In the genomic region with DNA sequence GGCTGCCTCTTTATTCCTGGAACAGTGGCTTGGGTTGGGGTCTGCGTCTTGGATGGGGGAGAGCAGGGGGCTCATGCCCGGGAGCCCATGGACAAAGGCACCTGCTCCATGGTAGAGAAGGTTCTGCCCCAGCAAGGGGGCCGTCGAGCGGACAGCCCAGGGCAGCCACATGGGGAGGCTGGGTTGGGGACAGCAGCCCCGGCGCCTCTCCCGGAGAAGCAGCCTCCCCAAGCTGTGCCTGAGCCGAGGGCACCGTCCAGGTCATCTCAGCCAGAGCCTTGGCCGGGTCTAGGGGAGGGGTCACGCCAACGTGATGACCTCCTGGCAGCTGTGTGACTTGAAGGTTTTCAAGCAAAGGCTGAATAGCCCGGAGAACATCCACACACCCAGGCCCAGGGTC, we compare ENCODE assay signal across 39 cellular contexts. TPM values are rescaled to one million over a fixed set of nuclear protein-coding genes. Genes with fewer than 3 reads are reported as not detected.
"Had no signal": no experiment of that assay in that cellular context is flagged by ENCODE, and none has a peak within 500 bp of the region (broad histone marks: within the 10 kb centered on the region; RNA-seq: fewer than 3 reads in every experiment).

No MANE protein-coding gene starts in this region.

- ATAC-seq: activated CD8-positive, alpha-beta T cell treated with anti-CD3 and anti-CD28 coated beads for 36 hours; activated naive CD4-positive, alpha-beta T cell treated with anti-CD3 and anti-CD28 coated beads, Interleukin-2, amount 50 U/mL, for 72 hours; activated T-cell treated with anti-CD3 and anti-CD28 coated beads, Interleukin-2, amount 50 U/mL, for 4 hours; activated T-cell treated with anti-CD3 and anti-CD28 coated beads, Interleukin-2, amount 50 U/mL, for 72 hours; activated T-helper 17 cell treated with anti-CD3 and anti-CD28 coated beads, Interleukin-2, amount 50 U/mL, for 72 hours; body of pancreas; T-cell; T-helper 17 cell had no signal

- H3K36me3 Mint-ChIP-seq: activated CD4-positive, alpha-beta memory T cell treated with anti-CD3 and anti-CD28 coated beads for 36 hours; activated naive CD8-positive, alpha-beta T cell treated with anti-CD3 and anti-CD28 coated beads for 36 hours; T-cell had no signal

- H3K4me1 Mint-ChIP-seq: activated B cell treated with CpG ODN at 0.5 μM for 24 hours; activated CD4-positive, alpha-beta T cell treated with anti-CD3 and anti-CD28 coated beads, Interleukin-2, amount 10 ng/mL, durations not matched to agents 24 days and 14 days; activated naive CD8-positive, alpha-beta T cell treated with anti-CD3 and anti-CD28 coated beads for 36 hours; activated T-helper 17 cell treated with anti-CD3 and anti-CD28 coated beads, Interleukin-2, amount 50 U/mL, for 72 hours; T-cell; T-helper 17 cell had no signal

- H3K9me3 Mint-ChIP-seq: activated CD4-positive, alpha-beta T cell treated with anti-CD3 and anti-CD28 coated beads, Interleukin-2, amount 10 ng/mL, durations not matched to agents 24 days and 14 days; activated T-helper 17 cell treated with anti-CD3 and anti-CD28 coated beads, Interleukin-2, amount 50 U/mL, for 72 hours had no signal

- H3K27ac ChIP-seq: adrenal gland, body of pancreas, brain microvascular endothelial cell, breast epithelium, VCaP had no signal

- DNase-seq: activated B cell treated with CpG ODN at 0.5 μM for 24 hours; activated CD4-positive, alpha-beta memory T cell treated with anti-CD3 and anti-CD28 coated beads for 36 hours; activated CD4-positive, alpha-beta T cell treated with anti-CD3 and anti-CD28 coated beads for 4 hours; activated CD4-positive, alpha-beta T cell treated with anti-CD3 and anti-CD28 coated beads, Interleukin-2, amount 10 ng/mL, durations not matched to agents 24 days and 14 days; activated CD4-positive, alpha-beta T cell treated with anti-CD3 and anti-CD28 coated beads, Interleukin-2, amount 50 U/mL, for 1 hour; activated CD4-positive, alpha-beta T cell treated with anti-CD3 and anti-CD28 coated beads, Interleukin-2, amount 50 U/mL, for 4 hours; activated CD4-positive, CD25-positive, alpha-beta regulatory T cell treated with anti-CD3 and anti-CD28 coated beads, Interleukin-2, amount 50 U/mL, for 72 hours; activated CD8-positive, alpha-beta memory T cell treated with anti-CD3 and anti-CD28 coated beads, Interleukin-2, amount 50 U/mL, for 4 hours; activated CD8-positive, alpha-beta T cell treated with anti-CD3 and anti-CD28 coated beads for 36 hours; activated effector memory CD4-positive, alpha-beta T cell treated with anti-CD3 and anti-CD28 coated beads, Interleukin-2, amount 50 U/mL, for 16 hours; activated gamma-delta T cell treated with Interleukin-2 at 50 U/mL for 16 hours; activated naive CD4-positive, alpha-beta T cell; activated naive CD4-positive, alpha-beta T cell treated with anti-CD3 and anti-CD28 coated beads for 36 hours; activated naive CD4-positive, alpha-beta T cell treated with anti-CD3 and anti-CD28 coated beads, Interleukin-2, amount 50 U/mL, for 16 hours; activated naive CD8-positive, alpha-beta T cell treated with anti-CD3 and anti-CD28 coated beads for 36 hours; activated T-cell treated with anti-CD3 and anti-CD28 coated beads for 4 hours; activated T-cell treated with anti-CD3 and anti-CD28 coated beads, Interleukin-2, amount 50 U/mL, for 1 hour; activated T-cell treated with anti-CD3 and anti-CD28 coated beads, Interleukin-2, amount 50 U/mL, for 4 hours; activated T-cell treated with anti-CD3 and anti-CD28 coated beads, Interleukin-2, amount 50 U/mL, for 72 hours; adrenal gland; amniotic stem cell; aorta; body of pancreas; brain microvascular endothelial cell; central memory CD4-positive, alpha-beta T cell; T-cell; T-helper 17 cell; T-helper 9 cell had no signal

- H3K27me3 Mint-ChIP-seq: activated B cell treated with CpG ODN at 0.5 μM for 24 hours; activated CD4-positive, alpha-beta memory T cell treated with anti-CD3 and anti-CD28 coated beads for 36 hours; activated CD4-positive, alpha-beta T cell treated with anti-CD3 and anti-CD28 coated beads, Interleukin-2, amount 10 ng/mL, durations not matched to agents 24 days and 14 days; activated T-helper 17 cell treated with anti-CD3 and anti-CD28 coated beads, Interleukin-2, amount 50 U/mL, for 72 hours had no signal

- H3K4me3 ChIP-seq: adrenal gland, body of pancreas, breast epithelium had no signal

- H3K9me3 ChIP-seq: adrenal gland had no signal

- H3K27ac Mint-ChIP-seq: activated B cell treated with CpG ODN at 0.5 μM for 24 hours; activated CD4-positive, alpha-beta memory T cell treated with anti-CD3 and anti-CD28 coated beads for 36 hours; activated CD4-positive, alpha-beta T cell treated with anti-CD3 and anti-CD28 coated beads, Interleukin-2, amount 10 ng/mL, durations not matched to agents 24 days and 14 days; activated CD8-positive, alpha-beta T cell treated with anti-CD3 and anti-CD28 coated beads for 36 hours; activated naive CD4-positive, alpha-beta T cell treated with anti-CD3 and anti-CD28 coated beads for 36 hours; activated naive CD4-positive, alpha-beta T cell treated with anti-CD3 and anti-CD28 coated beads, Interleukin-2, amount 50 U/mL, for 72 hours; activated naive CD8-positive, alpha-beta T cell treated with anti-CD3 and anti-CD28 coated beads for 36 hours; activated T-cell treated with anti-CD3 and anti-CD28 coated beads, Interleukin-2, amount 50 U/mL, for 72 hours; activated T-helper 1 cell treated with anti-CD3 and anti-CD28 coated beads, Interleukin-12 subunit alpha, Interleukin-12 subunit beta, Interleukin-2, Interleukin-4 antibody, amounts not matched to agents 30 ng/mL and 10 ng/mL and 1 ng/mL, durations not matched to agents 14 hours and 24 hours and 36 hours; activated T-helper 17 cell treated with anti-CD3 and anti-CD28 coated beads, Interleukin-2, amount 50 U/mL, for 72 hours; T-cell; T-helper 17 cell had no signal

- H3K27me3 ChIP-seq: adrenal gland, body of pancreas, brain microvascular endothelial cell had no signal

- H3K4me1 ChIP-seq: adrenal gland, body of pancreas, breast epithelium had no signal

- H3K4me3 Mint-ChIP-seq: activated B cell treated with CpG ODN at 0.5 μM for 24 hours; activated CD4-positive, alpha-beta memory T cell treated with anti-CD3 and anti-CD28 coated beads for 36 hours; activated CD4-positive, alpha-beta T cell treated with anti-CD3 and anti-CD28 coated beads, Interleukin-2, amount 10 ng/mL, durations not matched to agents 24 days and 14 days; activated CD8-positive, alpha-beta T cell treated with anti-CD3 and anti-CD28 coated beads for 36 hours; activated naive CD4-positive, alpha-beta T cell treated with anti-CD3 and anti-CD28 coated beads for 36 hours; activated naive CD8-positive, alpha-beta T cell treated with anti-CD3 and anti-CD28 coated beads for 36 hours; activated T-cell treated with anti-CD3 and anti-CD28 coated beads, Interleukin-2, amount 50 U/mL, for 4 hours; activated T-cell treated with anti-CD3 and anti-CD28 coated beads, Interleukin-2, amount 50 U/mL, for 72 hours; activated T-helper 1 cell treated with anti-CD3 and anti-CD28 coated beads, Interleukin-12 subunit alpha, Interleukin-12 subunit beta, Interleukin-2, Interleukin-4 antibody, amounts not matched to agents 30 ng/mL and 10 ng/mL and 1 ng/mL, durations not matched to agents 14 hours and 24 hours and 36 hours; activated T-helper 17 cell treated with anti-CD3 and anti-CD28 coated beads, Interleukin-2, amount 50 U/mL, for 72 hours; T-cell; T-helper 17 cell had no signal

RNA-seq across cellular contexts. Expression of a gene that starts 32.9 kb away (rescaled TPM):
- total RNA-seq: activated B cell treated with CpG ODN at 0.5 μM for 24 hours; activated CD4-positive, alpha-beta memory T cell treated with anti-CD3 and anti-CD28 coated beads for 36 hours; activated CD4-positive, alpha-beta T cell treated with anti-CD3 and anti-CD28 coated beads, Interleukin-2, amount 10 ng/mL, durations not matched to agents 24 days and 14 days; activated CD8-positive, alpha-beta memory T cell treated with anti-CD3 and anti-CD28 coated beads for 36 hours; activated CD8-positive, alpha-beta T cell treated with anti-CD3 and anti-CD28 coated beads for 36 hours; activated naive CD4-positive, alpha-beta T cell treated with anti-CD3 and anti-CD28 coated beads for 36 hours; activated naive CD4-positive, alpha-beta T cell treated with anti-CD3 and anti-CD28 coated beads, Interleukin-2, amount 50 U/mL, for 72 hours; activated naive CD8-positive, alpha-beta T cell treated with anti-CD3 and anti-CD28 coated beads for 36 hours; activated T-cell treated with anti-CD3 and anti-CD28 coated beads, Interleukin-2, amount 50 U/mL, for 4 hours; activated T-cell treated with anti-CD3 and anti-CD28 coated beads, Interleukin-2, amount 50 U/mL, for 72 hours; activated T-helper 1 cell treated with anti-CD3 and anti-CD28 coated beads, Interleukin-12 subunit alpha, Interleukin-12 subunit beta, Interleukin-2, Interleukin-4 antibody, amounts not matched to agents 30 ng/mL and 10 ng/mL and 1 ng/mL, durations not matched to agents 14 hours and 24 hours and 36 hours; activated T-helper 17 cell treated with anti-CD3 and anti-CD28 coated beads, Interleukin-2, amount 50 U/mL, for 72 hours; adrenal gland; aorta; astrocyte; body of pancreas; breast epithelium; cardiac septum; cerebellum; T-cell; T-helper 1 cell treated with Interleukin-12 subunit alpha and Interleukin-12 subunit beta and Interleukin-4 antibody, amounts not matched to agents 30 ng/mL and 1 ng/mL, for 36 hours; T-helper 17 cell; T-helper 2 cell treated with Interferon-gamma antibody and Interleukin-4, amounts not matched to agents 100 ng/mL and 5 ng/mL, for 36 hours had no signal
- polyA plus RNA-seq: adrenal gland, aorta had no signal
